Comparison of ENCODE assay signal across 1 cellular context in the genomic region with DNA sequence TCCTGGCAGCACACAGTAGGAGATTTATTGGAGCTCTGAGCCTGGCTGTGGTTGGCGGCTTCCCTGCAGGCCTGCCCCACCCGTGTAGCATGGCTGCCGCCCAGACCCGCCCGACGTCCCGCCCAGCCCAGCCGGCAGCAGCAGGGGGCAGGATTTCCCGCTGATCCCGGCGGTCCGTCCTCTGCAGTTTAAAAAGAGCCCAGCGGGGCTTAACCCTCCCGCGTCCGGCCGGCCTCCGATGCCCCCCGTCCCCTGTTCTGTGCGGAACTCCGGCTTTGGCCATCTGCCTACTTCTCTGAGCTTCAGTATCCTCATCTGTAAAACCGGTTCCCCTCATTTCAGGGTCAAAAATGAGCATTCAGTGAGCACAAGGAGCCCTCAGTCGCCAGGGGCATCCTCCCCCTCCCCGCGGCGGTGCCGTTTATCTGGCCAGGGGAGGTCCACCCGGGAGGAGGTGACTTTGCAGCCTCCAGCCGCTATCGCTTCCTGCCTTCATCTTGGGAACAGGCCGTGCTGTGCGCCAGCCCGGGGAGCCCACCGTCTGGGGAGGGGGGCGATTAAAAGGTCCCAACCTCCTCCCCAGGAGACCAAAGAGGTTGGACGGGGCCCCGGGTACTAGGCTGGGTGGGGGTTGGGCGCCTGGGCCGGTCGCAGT.
TF ChIP-seq lines count a peak whose summit lies in the region.

A gene (plus strand): TSS at position 476 of the 655 bp plus-strand sequence. CDS start 1,456 bp downstream, outside the sequence.

TF ChIP-seq in HepG2, 621 proteins besides CTCF, POLR2A, EP300 and RAD21 (continued from another document):
- TF ChIP-seq SMARCC2 (IDR thresholded peaks at IDR 0.05) (no peak), RXRB (CRISPR knock-in tag; IDR thresholded peaks at IDR 0.05; ENCODE audit: borderline replicate concordance) (peak; percentile 40; the same call in 1 of the 2 replicates), CCDC6 (CRISPR knock-in tag; IDR thresholded peaks at IDR 0.05) (peak; percentile 45), RCOR2 (CRISPR knock-in tag; IDR thresholded peaks at IDR 0.05) (0 out of 2 replicates have a peak, but pooled peaks have one; percentile 15), ZNF556 (CRISPR knock-in tag; IDR thresholded peaks at IDR 0.05; ENCODE audit: borderline replicate concordance) (peak; percentile 72; the same call in 1 of the 2 replicates), MYC (CRISPR knock-in tag; IDR thresholded peaks at IDR 0.05; ENCODE audit: borderline replicate concordance) (peak; percentile 73; the same call in 1 of the 2 replicates), CBFB (CRISPR knock-in tag; IDR thresholded peaks at IDR 0.05) (peak; percentile 59; the same call in 1 of the 2 replicates), JUN (CRISPR knock-in tag; IDR thresholded peaks at IDR 0.05) (no peak), DNMT1 (CRISPR knock-in tag; IDR thresholded peaks at IDR 0.05) (no peak), PHF8 (CRISPR knock-in tag; IDR thresholded peaks at IDR 0.05) (peak; percentile 14; the same call in 1 of the 2 replicates), HDAC2 (CRISPR knock-in tag; IDR thresholded peaks at IDR 0.05) (peak; percentile 23; the same call in 1 of the 2 replicates), LCORL (IDR thresholded peaks at IDR 0.05) (no peak), LCORL (CRISPR knock-in tag; IDR thresholded peaks at IDR 0.05) (peak; percentile 76), ADNP (CRISPR knock-in tag; IDR thresholded peaks at IDR 0.05) (peak; percentile 21; the same call in 1 of the 2 replicates), ERF (CRISPR knock-in tag; IDR thresholded peaks at IDR 0.05) (peak; percentile 56; the same call in 1 of the 2 replicates), ZFP82 (CRISPR knock-in tag; IDR thresholded peaks at IDR 0.05; ENCODE audit: borderline replicate concordance) (no peak), ZNF101 (CRISPR knock-in tag; IDR thresholded peaks at IDR 0.05; ENCODE audit: borderline replicate concordance, low read depth) (no peak), ELF3 (CRISPR knock-in tag; IDR thresholded peaks at IDR 0.05) (0 out of 2 replicates have a peak, but pooled peaks have one; percentile 22), HIVEP1 (CRISPR knock-in tag; IDR thresholded peaks at IDR 0.05) (0 out of 2 replicates have a peak, but pooled peaks have one; percentile 38), ZFP37 (CRISPR knock-in tag; IDR thresholded peaks at IDR 0.05; ENCODE audit: borderline replicate concordance) (0 out of 2 replicates have a peak, but pooled peaks have one; percentile 14), PHF20 (CRISPR knock-in tag; IDR thresholded peaks at IDR 0.05) (peak; percentile 45; the same call in 1 of the 2 replicates), ZNF672 (CRISPR knock-in tag; IDR thresholded peaks at IDR 0.05) (no peak), CHCHD3 (CRISPR knock-in tag; IDR thresholded peaks at IDR 0.05) (0 out of 2 replicates have a peak, but pooled peaks have one; percentile 59), PAWR (CRISPR knock-in tag; IDR thresholded peaks at IDR 0.05; ENCODE audit: borderline replicate concordance) (no peak), HNF4G (IDR thresholded peaks at IDR 0.05; ENCODE audit: borderline replicate concordance, low read depth, low read length) (0 out of 2 replicates have a peak, but pooled peaks have one; percentile 21), HNF4G (CRISPR knock-in tag; IDR thresholded peaks at IDR 0.05; ENCODE audit: borderline replicate concordance, low read depth) (no peak), MED1 (CRISPR knock-in tag; IDR thresholded peaks at IDR 0.05) (0 out of 2 replicates have a peak, but pooled peaks have one; percentile 27), KLF15 (CRISPR knock-in tag; IDR thresholded peaks at IDR 0.05; ENCODE audit: borderline replicate concordance) (peak; percentile 68; the same call in 1 of the 2 replicates), HOXA3 (CRISPR knock-in tag; IDR thresholded peaks at IDR 0.05) (peak; percentile 85), SOX6 (IDR thresholded peaks at IDR 0.05) (no peak), SOX6 (CRISPR knock-in tag; IDR thresholded peaks at IDR 0.05) (peak; percentile 54), GTF2F1 (IDR thresholded peaks at IDR 0.05; ENCODE audit: low read length) (no peak), SMYD3 (CRISPR knock-in tag; IDR thresholded peaks at IDR 0.05) (no peak)
- TF ChIP-seq, protein P1, sequence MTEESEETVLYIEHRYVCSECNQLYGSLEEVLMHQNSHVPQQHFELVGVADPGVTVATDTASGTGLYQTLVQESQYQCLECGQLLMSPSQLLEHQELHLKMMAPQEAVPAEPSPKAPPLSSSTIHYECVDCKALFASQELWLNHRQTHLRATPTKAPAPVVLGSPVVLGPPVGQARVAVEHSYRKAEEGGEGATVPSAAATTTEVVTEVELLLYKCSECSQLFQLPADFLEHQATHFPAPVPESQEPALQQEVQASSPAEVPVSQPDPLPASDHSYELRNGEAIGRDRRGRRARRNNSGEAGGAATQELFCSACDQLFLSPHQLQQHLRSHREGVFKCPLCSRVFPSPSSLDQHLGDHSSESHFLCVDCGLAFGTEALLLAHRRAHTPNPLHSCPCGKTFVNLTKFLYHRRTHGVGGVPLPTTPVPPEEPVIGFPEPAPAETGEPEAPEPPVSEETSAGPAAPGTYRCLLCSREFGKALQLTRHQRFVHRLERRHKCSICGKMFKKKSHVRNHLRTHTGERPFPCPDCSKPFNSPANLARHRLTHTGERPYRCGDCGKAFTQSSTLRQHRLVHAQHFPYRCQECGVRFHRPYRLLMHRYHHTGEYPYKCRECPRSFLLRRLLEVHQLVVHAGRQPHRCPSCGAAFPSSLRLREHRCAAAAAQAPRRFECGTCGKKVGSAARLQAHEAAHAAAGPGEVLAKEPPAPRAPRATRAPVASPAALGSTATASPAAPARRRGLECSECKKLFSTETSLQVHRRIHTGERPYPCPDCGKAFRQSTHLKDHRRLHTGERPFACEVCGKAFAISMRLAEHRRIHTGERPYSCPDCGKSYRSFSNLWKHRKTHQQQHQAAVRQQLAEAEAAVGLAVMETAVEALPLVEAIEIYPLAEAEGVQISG (CRISPR knock-in tag; IDR thresholded peaks at IDR 0.05), result 0 out of 2 replicates have a peak, but pooled peaks have one; percentile 50
- TF ChIP-seq, protein P2, sequence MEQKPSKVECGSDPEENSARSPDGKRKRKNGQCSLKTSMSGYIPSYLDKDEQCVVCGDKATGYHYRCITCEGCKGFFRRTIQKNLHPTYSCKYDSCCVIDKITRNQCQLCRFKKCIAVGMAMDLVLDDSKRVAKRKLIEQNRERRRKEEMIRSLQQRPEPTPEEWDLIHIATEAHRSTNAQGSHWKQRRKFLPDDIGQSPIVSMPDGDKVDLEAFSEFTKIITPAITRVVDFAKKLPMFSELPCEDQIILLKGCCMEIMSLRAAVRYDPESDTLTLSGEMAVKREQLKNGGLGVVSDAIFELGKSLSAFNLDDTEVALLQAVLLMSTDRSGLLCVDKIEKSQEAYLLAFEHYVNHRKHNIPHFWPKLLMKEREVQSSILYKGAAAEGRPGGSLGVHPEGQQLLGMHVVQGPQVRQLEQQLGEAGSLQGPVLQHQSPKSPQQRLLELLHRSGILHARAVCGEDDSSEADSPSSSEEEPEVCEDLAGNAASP (CRISPR knock-in tag; IDR thresholded peaks at IDR 0.05; ENCODE audit: borderline replicate concordance), result 0 out of 2 replicates have a peak, but pooled peaks have one; percentile 47
- TF ChIP-seq, protein P3, sequence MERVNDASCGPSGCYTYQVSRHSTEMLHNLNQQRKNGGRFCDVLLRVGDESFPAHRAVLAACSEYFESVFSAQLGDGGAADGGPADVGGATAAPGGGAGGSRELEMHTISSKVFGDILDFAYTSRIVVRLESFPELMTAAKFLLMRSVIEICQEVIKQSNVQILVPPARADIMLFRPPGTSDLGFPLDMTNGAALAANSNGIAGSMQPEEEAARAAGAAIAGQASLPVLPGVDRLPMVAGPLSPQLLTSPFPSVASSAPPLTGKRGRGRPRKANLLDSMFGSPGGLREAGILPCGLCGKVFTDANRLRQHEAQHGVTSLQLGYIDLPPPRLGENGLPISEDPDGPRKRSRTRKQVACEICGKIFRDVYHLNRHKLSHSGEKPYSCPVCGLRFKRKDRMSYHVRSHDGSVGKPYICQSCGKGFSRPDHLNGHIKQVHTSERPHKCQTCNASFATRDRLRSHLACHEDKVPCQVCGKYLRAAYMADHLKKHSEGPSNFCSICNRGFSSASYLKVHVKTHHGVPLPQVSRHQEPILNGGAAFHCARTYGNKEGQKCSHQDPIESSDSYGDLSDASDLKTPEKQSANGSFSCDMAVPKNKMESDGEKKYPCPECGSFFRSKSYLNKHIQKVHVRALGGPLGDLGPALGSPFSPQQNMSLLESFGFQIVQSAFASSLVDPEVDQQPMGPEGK (CRISPR knock-in tag; IDR thresholded peaks at IDR 0.05), result peak; percentile 71
- TF ChIP-seq, protein P4, sequence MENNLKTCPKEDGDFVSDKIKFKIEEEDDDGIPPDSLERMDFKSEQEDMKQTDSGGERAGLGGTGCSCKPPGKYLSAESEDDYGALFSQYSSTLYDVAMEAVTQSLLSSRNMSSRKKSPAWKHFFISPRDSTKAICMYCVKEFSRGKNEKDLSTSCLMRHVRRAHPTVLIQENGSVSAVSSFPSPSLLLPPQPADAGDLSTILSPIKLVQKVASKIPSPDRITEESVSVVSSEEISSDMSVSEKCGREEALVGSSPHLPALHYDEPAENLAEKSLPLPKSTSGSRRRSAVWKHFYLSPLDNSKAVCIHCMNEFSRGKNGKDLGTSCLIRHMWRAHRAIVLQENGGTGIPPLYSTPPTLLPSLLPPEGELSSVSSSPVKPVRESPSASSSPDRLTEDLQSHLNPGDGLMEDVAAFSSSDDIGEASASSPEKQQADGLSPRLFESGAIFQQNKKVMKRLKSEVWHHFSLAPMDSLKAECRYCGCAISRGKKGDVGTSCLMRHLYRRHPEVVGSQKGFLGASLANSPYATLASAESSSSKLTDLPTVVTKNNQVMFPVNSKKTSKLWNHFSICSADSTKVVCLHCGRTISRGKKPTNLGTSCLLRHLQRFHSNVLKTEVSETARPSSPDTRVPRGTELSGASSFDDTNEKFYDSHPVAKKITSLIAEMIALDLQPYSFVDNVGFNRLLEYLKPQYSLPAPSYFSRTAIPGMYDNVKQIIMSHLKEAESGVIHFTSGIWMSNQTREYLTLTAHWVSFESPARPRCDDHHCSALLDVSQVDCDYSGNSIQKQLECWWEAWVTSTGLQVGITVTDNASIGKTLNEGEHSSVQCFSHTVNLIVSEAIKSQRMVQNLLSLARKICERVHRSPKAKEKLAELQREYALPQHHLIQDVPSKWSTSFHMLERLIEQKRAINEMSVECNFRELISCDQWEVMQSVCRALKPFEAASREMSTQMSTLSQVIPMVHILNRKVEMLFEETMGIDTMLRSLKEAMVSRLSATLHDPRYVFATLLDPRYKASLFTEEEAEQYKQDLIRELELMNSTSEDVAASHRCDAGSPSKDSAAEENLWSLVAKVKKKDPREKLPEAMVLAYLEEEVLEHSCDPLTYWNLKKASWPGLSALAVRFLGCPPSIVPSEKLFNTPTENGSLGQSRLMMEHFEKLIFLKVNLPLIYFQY (CRISPR knock-in tag; IDR thresholded peaks at IDR 0.05; ENCODE audit: borderline replicate concordance), result no peak
- TF ChIP-seq, protein P5, sequence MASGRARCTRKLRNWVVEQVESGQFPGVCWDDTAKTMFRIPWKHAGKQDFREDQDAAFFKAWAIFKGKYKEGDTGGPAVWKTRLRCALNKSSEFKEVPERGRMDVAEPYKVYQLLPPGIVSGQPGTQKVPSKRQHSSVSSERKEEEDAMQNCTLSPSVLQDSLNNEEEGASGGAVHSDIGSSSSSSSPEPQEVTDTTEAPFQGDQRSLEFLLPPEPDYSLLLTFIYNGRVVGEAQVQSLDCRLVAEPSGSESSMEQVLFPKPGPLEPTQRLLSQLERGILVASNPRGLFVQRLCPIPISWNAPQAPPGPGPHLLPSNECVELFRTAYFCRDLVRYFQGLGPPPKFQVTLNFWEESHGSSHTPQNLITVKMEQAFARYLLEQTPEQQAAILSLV (CRISPR knock-in tag; IDR thresholded peaks at IDR 0.05; ENCODE audit: borderline replicate concordance), result no peak; the same call in 1 of the 2 replicates
- TF ChIP-seq, protein P6, sequence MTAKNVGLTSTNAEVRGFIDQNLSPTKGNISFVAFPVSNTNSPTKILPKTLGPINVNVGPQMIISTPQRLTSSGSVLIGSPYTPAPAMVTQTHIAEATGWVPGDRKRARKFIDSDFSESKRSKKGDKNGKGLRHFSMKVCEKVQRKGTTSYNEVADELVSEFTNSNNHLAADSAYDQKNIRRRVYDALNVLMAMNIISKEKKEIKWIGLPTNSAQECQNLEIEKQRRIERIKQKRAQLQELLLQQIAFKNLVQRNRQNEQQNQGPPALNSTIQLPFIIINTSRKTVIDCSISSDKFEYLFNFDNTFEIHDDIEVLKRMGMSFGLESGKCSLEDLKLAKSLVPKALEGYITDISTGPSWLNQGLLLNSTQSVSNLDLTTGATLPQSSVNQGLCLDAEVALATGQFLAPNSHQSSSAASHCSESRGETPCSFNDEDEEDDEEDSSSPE (CRISPR knock-in tag; IDR thresholded peaks at IDR 0.05), result peak; percentile 87
- TF ChIP-seq, protein P7, sequence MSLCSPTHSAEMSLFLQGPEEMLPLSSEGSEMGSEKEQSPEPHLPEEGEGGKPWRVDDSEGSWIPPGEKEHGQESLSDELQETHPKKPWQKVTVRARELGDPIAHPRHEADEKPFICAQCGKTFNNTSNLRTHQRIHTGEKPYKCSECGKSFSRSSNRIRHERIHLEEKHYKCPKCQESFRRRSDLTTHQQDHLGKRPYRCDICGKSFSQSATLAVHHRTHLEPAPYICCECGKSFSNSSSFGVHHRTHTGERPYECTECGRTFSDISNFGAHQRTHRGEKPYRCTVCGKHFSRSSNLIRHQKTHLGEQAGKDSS (CRISPR knock-in tag; IDR thresholded peaks at IDR 0.05; ENCODE audit: borderline replicate concordance, low read depth), result no peak
